Comparison of ENCODE assay signal across 8 cellular contexts in genomic region chr7:91940572-91941341, GRCh38. TPM values are rescaled to one million over a fixed set of nuclear protein-coding genes. Genes with fewer than 3 reads are reported as not detected.
A peak's percentile ranks its signal among the peaks of the same experiment; 100 is the strongest.
DNase-seq lines count a peak whose midpoint lies in the region; ATAC-seq and TF ChIP-seq lines count a peak whose summit lies in the region.

TSS of gene AKAP9 (plus strand) at chr7:91940862. CDS start at chr7:91941100, 238 bp downstream.

- H3K27me3 ChIP-seq in AG04450 (ENCODE audit: control insufficient read depth, insufficient read depth, low read length), result no peaks in the 10 kb centered on the region
- no peaks in the 10 kb centered on the region for H3K27me3 ChIP-seq in kidney epithelial cell (ENCODE audit: control insufficient read depth, insufficient read depth, low read length)

- no peak for TF ChIP-seq CTCF in AG04450 (IDR thresholded peaks at IDR 0.05; ENCODE audit: low read depth, low read length)
- no peak for TF ChIP-seq CTCF in kidney epithelial cell (IDR thresholded peaks at IDR 0.05; ENCODE audit: insufficient read depth, low read length, poor library complexity, severe bottlenecking)

- POLR2A ChIA-PET in AG04450 (lab: Yijun Ruan, JAX), result interaction anchor here (0.7 to 1.0 kb wide), 3 partner anchors 60 to 192 kb away, joined by 3 to 5 read pairs (median 3); partner anchors contain the start of gene MTERF1

- no peaks in the 10 kb centered on the region for H3K36me3 ChIP-seq in kidney epithelial cell (ENCODE audit: control insufficient read depth, insufficient read depth, low read length)

- peak within 1 kb of the TSS; percentile 89 for H3K27ac ChIP-seq in AG04450 (ENCODE audit: low read depth, low read length)

- DNase-seq in AG04450 (ENCODE audit: low read depth, low spot score) (no peak), NCI-H2171 treated with DMSO at 0.1 percent for 48 hours (lab: John Stamatoyannopoulos, UW) (peak; percentile 88), kidney epithelial cell (ENCODE audit: low read depth) (peak; percentile 44)
- peak; percentile 71 for DNase-seq in activated CD4-positive, CD25-positive, alpha-beta regulatory T cell treated with anti-CD3 and anti-CD28 coated beads, Interleukin-2, amount 50 U/mL, for 16 hours (ENCODE audit: low read depth, low spot score)
- DNase-seq in central memory CD4-positive, alpha-beta T cell, result peak; percentile 89
- DNase-seq in stimulated activated CD4-positive, alpha-beta T cell treated with anti-CD3 and anti-CD28 coated beads, Interleukin-15, amount 100 ng/mL, for 48 hours (ENCODE audit: low read depth in 2 of 2), result peak; percentile 75 to 85

- H3K4me3 ChIP-seq in AG04450 (ENCODE audit: low read depth, low read length), result peak within 1 kb of the TSS; percentile 89
- peak within 1 kb of the TSS; percentile 90 for H3K4me3 ChIP-seq in kidney epithelial cell (ENCODE audit: low read depth, low read length)

- no peaks in the 10 kb centered on the region; the same call in 1 of the 2 replicates for H3K9me3 ChIP-seq in AG04450 (ENCODE audit: control insufficient read depth, insufficient read depth, low read length)

- ATAC-seq in GM18868 (IDR thresholded peaks at IDR 0.05; ENCODE audit: unreplicated experiment) (peak; percentile 92), HG03103 (IDR thresholded peaks at IDR 0.05; ENCODE audit: low read depth, unreplicated experiment) (peak; percentile 95)

- CTCF ChIA-PET in AG04450 (lab: Charles Lee), result interaction anchor here (0.8 to 2.3 kb wide), 4 partner anchors 11 to 110 kb away, joined by 3 to 12 read pairs (median 7); no protein-coding TSS in a partner anchor

RNA-seq across cellular contexts. Expression of gene AKAP9, which starts in this region (rescaled TPM):
- 17.2 and 24.3 TPM in 2 replicates for polyA plus RNA-seq in AG04450 (2011; rRNA removed)
- 21.3 and 39.7 TPM in 2 replicates for polyA minus RNA-seq in AG04450 (2011; rRNA and poly(A)+ RNA removed)
- 36.2 and 36.6 TPM in 2 replicates for total RNA-seq in kidney epithelial cell
